In the genomic region with DNA sequence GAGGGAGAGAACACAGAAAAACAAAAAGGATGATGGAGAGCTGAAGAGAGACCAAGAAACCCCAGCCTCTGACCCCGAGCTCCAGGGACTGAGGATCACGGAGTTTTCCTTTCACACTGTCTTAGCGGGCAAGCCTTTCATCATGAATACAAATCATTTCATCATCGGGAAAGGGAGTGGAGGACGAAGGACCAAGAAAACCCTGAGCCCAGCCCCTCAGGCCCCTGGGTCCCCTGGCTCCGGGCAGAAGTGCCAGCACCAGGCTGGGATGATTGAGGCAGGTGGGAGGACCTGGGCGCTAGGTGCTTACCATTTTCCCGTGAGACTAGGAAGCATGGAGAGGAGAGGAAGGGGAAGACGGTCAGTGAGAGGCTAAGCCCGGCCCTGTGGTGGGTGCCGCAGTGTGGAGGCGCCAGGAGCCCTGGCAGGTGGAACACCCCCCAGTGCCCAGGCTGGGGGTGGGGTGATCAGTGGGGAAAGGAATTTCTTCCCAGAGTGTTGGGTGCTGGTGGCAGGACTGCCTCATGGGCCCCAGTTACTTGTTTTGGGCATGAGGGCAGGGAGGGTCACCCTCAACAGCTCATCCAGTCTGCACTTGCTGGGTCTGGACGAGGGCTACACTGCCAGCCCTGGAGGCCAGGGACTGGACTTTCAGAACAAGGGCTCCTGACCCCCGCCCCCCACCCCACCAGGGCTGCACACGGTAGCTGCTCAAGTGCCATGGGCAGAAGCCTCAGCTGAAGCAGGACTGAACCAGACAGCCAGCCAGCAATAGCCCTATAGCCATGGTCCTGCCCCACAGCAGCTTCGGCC, we compare ENCODE assay signal across 21 cellular contexts. TPM values are rescaled to one million over a fixed set of nuclear protein-coding genes. Genes with fewer than 3 reads are reported as not detected.
DNase-seq lines count a peak whose midpoint lies in the region; ATAC-seq and TF ChIP-seq lines count a peak whose summit lies in the region.
"Had no signal": no experiment of that assay in that cellular context is flagged by ENCODE, and none has a peak within 500 bp of the region (broad histone marks: within the 10 kb centered on the region; RNA-seq: fewer than 3 reads in every experiment).

No MANE protein-coding gene starts in this region.

- H4K20me1 ChIP-seq in OCI-LY7 (ENCODE audit: insufficient read depth, low read length) = no peaks in the 10 kb centered on the region

- peak overlapping the region; percentile 55 for H3K27ac ChIP-seq in OCI-LY7 (ENCODE audit: low read depth, low read length, poor library complexity, severe bottlenecking)
- H3K27ac ChIP-seq: psoas muscle, thoracic aorta had no signal

- TF ChIP-seq CTCF in OCI-LY7 (conservative IDR thresholded peaks at IDR 0.05; ENCODE audit: low read length) = no peak
- no peak for TF ChIP-seq CTCF in natural killer cell (IDR thresholded peaks at IDR 0.05)

- BruUV-seq in OCI-LY7 (replicated peaks; lab: Mats Ljungman, UMichigan) = no TSS peak

- H3K9me3 ChIP-seq in OCI-LY7 (ENCODE audit: low read length) = no peaks in the 10 kb centered on the region
- H3K9me3 ChIP-seq: HAP-1, psoas muscle, thoracic aorta had no signal

- ATAC-seq in naive B cell (ENCODE audit: low read depth in 2 of 2) (no peak), natural killer cell (no peak)
- ATAC-seq in activated T-cell treated with anti-CD3 and anti-CD28 coated beads, Interleukin-2, amount 50 U/mL, for 4 hours = no peak
- ATAC-seq: psoas muscle had no signal

- no peaks in the 10 kb centered on the region for H3K27me3 Mint-ChIP-seq in naive B cell
- H3K27me3 Mint-ChIP-seq in activated T-cell treated with anti-CD3 and anti-CD28 coated beads, Interleukin-2, amount 50 U/mL, for 4 hours (ENCODE audit: low read depth) = no peaks in the 10 kb centered on the region
- H3K27me3 Mint-ChIP-seq in natural killer cell (ENCODE audit: low read depth in 2 of 2) = no peaks in the 10 kb centered on the region

- H3K4me1 Mint-ChIP-seq in naive B cell (peaks cover 68 to 92% (median 88%) of the 10 kb centered on the region in 3 donors), natural killer cell (peaks cover 0 to 6% of the 10 kb centered on the region in 2 donors)
- peaks cover 9% of the 10 kb centered on the region for H3K4me1 Mint-ChIP-seq in activated T-cell treated with anti-CD3 and anti-CD28 coated beads, Interleukin-2, amount 50 U/mL, for 4 hours (ENCODE audit: low read depth)

- peak; percentile 32 for TF ChIP-seq POLR2A in GM18951 (IDR thresholded peaks at IDR 0.05; ENCODE audit: extremely low read depth, insufficient read depth, insufficient read length)

- peak overlapping the region; percentile 79 for H3K4me2 ChIP-seq in OCI-LY7 (ENCODE audit: low read length)
- H3K4me2 ChIP-seq: smooth muscle cell had no signal

- H3K9me2 ChIP-seq in OCI-LY7 (ENCODE audit: insufficient read depth, low read length) = no peaks in the 10 kb centered on the region

- H3K36me3 Mint-ChIP-seq in naive B cell (no peaks in the 10 kb centered on the region), natural killer cell (no peaks in the 10 kb centered on the region)
- H3K36me3 Mint-ChIP-seq in activated T-cell treated with anti-CD3 and anti-CD28 coated beads, Interleukin-2, amount 50 U/mL, for 4 hours (ENCODE audit: insufficient read depth) = no peaks in the 10 kb centered on the region

- peak overlapping the region; percentile 6; the same call in 1 of the 2 replicates for H3K4me3 ChIP-seq in GM08714 (ENCODE audit: low read length)
- H3K4me3 ChIP-seq in OCI-LY7 (ENCODE audit: low read depth, low read length, poor library complexity, severe bottlenecking) = peak overlapping the region; percentile 48
- H3K4me3 ChIP-seq: HAP-1, psoas muscle, smooth muscle cell, thoracic aorta had no signal

- peak overlapping the region; percentile 92 to 99 (median 96) for H3K27ac Mint-ChIP-seq in naive B cell
- no peak overlapping the region for H3K27ac Mint-ChIP-seq in natural killer cell
- H3K27ac Mint-ChIP-seq: nephron; T-helper 2 cell treated with Interferon-gamma antibody and Interleukin-4, amounts not matched to agents 5 μg/mL and 100 μg/mL, for 36 hours had no signal

- peaks cover 40% of the 10 kb centered on the region for H3K4me1 ChIP-seq in OCI-LY7 (ENCODE audit: insufficient read depth, low read length, poor library complexity, severe bottlenecking)
- H3K4me1 ChIP-seq: HAP-1, psoas muscle had no signal

- CTCF ChIA-PET in OCI-LY7 (lab: Charles Lee; ENCODE audit: unreplicated experiment) = interaction anchor here (1.0 to 1.2 kb wide), 2 partner anchors 9 to 207 kb away, joined by 3 to 4 read pairs; no protein-coding TSS in a partner anchor

- H3K4me3 Mint-ChIP-seq in naive B cell (peak overlapping the region; percentile 64 to 95 (median 84)), natural killer cell (no peak overlapping the region)
- no peak overlapping the region for H3K4me3 Mint-ChIP-seq in activated T-cell treated with anti-CD3 and anti-CD28 coated beads, Interleukin-2, amount 50 U/mL, for 4 hours
- H3K4me3 Mint-ChIP-seq: nephron; T-helper 2 cell treated with Interferon-gamma antibody and Interleukin-4, amounts not matched to agents 5 μg/mL and 100 μg/mL, for 36 hours had no signal

- H3K9me3 Mint-ChIP-seq in naive B cell (no peaks in the 10 kb centered on the region), natural killer cell (no peaks in the 10 kb centered on the region)
- H3K9me3 Mint-ChIP-seq in activated T-cell treated with anti-CD3 and anti-CD28 coated beads, Interleukin-2, amount 50 U/mL, for 4 hours = no peaks in the 10 kb centered on the region
- H3K9me3 Mint-ChIP-seq: nephron; T-helper 2 cell treated with Interferon-gamma antibody and Interleukin-4, amounts not matched to agents 5 μg/mL and 100 μg/mL, for 36 hours had no signal

- in situ Hi-C loops in GM18951 (cut with MboI; ENCODE audit: low sequenced_read_pairs, unreplicated experiment) = no loop called here

- H2AFZ ChIP-seq in OCI-LY7 (ENCODE audit: low read length) = no peak overlapping the region; the same call in 1 of the 2 replicates

- POLR2A ChIA-PET in OCI-LY7 (lab: Charles Lee) = interaction anchor here (0.6 to 0.7 kb wide), 3 partner anchors 29 to 73 kb away, joined by 3 read pairs; no protein-coding TSS in a partner anchor

- intact Hi-C loops in OCI-LY7 (cut with micrococcal nuclease; ENCODE audit: unreplicated experiment) (no loop called here), natural killer cell (cut with micrococcal nuclease) (no loop called here)

- H3K36me3 ChIP-seq in OCI-LY7 (ENCODE audit: insufficient read depth, low read length) = peaks cover 3% of the 10 kb centered on the region; the same call in 1 of the 2 replicates
- H3K36me3 ChIP-seq: thoracic aorta had no signal

- DNase-seq in OCI-LY7 (ENCODE audit: low spot score) = no peak
- no peak for DNase-seq in naive B cell
- DNase-seq in kidney tubule cell (ENCODE audit: low spot score) = no peak
- no peak for DNase-seq in activated T-cell treated with anti-CD3 and anti-CD28 coated beads, Interleukin-2, amount 50 U/mL, for 4 hours
- DNase-seq in natural killer cell = no peak
- DNase-seq: activated effector memory CD4-positive, alpha-beta T cell treated with anti-CD3 and anti-CD28 coated beads, Interleukin-2, amount 50 U/mL, for 16 hours; AML-193; aorta; GDM1; kidney glomerular epithelial cell; NCI-H1048; NCI-H2081 treated with DMSO at 0.1 percent for 48 hours; NCI-H510A had no signal

- H3K79me2 ChIP-seq in OCI-LY7 (ENCODE audit: insufficient read depth, low read depth, low read length) = no peaks in the 10 kb centered on the region

RNA-seq across cellular contexts. Expression of a gene that starts 49.0 kb away (rescaled TPM):
- total RNA-seq in OCI-LY7 (2014; rRNA removed; shearing (Covaris generic)) = 52.3 and 60.8 TPM in 2 replicates
- total RNA-seq in OCI-LY7 (2022) (39.4 and 42.8 TPM in 2 replicates), natural killer cell (1 to 10 TPM; 2.2 to 6.8 (median 4.1) TPM)
- under 1 TPM in 1 of 6 donors, not detected in 5; 0.21 TPM for polyA plus RNA-seq in naive B cell (ENCODE audit: low read depth in 6 of 6)
- total RNA-seq in activated T-cell treated with anti-CD3 and anti-CD28 coated beads, Interleukin-2, amount 50 U/mL, for 4 hours = 1 to 10 TPM; 3.6 to 5.5 (median 5.0) TPM

Comparison
In these comparisons a context has a peak if more than half of its experiments do, and no peak if none do; other contexts are left out.
1. H3K27ac Mint-ChIP-seq: peak in naive B cell (6 of 6); none in natural killer cell (0 of 2).
2. H3K4me3 Mint-ChIP-seq: peak in naive B cell (8 of 8); none in activated T-cell treated with anti-CD3 and anti-CD28 coated beads, Interleukin-2, amount 50 U/mL, for 4 hours (single experiment) and natural killer cell (single experiment).
3. RNA of a gene that starts 49.0 kb away (total RNA-seq): 39.4 to 60.8 TPM in OCI-LY7; 3.6 to 5.5 TPM in activated T-cell treated with anti-CD3 and anti-CD28 coated beads, Interleukin-2, amount 50 U/mL, for 4 hours and 2.2 to 6.8 TPM in natural killer cell; every median in the first group is over 4 times any median in the second.